In the genomic region with DNA sequence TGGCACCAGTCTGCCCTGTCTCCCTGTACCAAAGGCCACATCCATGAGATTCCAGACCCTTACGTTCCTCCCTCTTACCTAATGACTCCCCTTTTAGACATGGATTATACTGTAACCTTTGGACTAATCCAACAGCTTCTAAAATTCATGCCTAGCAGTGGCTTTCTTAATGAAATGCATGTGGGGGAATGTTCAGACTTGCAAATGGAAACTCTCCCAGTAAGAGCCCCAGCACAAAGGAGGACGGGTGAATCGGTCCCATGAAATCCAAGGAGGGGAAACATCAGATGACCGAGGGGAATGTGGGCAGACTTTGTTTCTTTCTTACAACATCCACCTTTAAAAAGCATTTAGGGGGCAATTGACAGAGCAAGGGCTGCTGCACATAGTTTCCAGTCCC, we compare ENCODE assay signal across 1 cellular context.
TF ChIP-seq lines count a peak whose summit lies in the region.

No MANE protein-coding gene starts in this region.

TF ChIP-seq in H1, 55 proteins besides CTCF, POLR2A, EP300 and RAD21 (continued from another document):
- TF ChIP-seq ATF2 (IDR thresholded peaks at IDR 0.05; ENCODE audit: low read length) (no peak), SUZ12 (IDR thresholded peaks at IDR 0.05; ENCODE audit: low read length) (no peak), JUN (IDR thresholded peaks at IDR 0.05; ENCODE audit: low read depth, low read length) (no peak)
